Comparison of ENCODE assay signal across 18 cellular contexts in the genomic region with DNA sequence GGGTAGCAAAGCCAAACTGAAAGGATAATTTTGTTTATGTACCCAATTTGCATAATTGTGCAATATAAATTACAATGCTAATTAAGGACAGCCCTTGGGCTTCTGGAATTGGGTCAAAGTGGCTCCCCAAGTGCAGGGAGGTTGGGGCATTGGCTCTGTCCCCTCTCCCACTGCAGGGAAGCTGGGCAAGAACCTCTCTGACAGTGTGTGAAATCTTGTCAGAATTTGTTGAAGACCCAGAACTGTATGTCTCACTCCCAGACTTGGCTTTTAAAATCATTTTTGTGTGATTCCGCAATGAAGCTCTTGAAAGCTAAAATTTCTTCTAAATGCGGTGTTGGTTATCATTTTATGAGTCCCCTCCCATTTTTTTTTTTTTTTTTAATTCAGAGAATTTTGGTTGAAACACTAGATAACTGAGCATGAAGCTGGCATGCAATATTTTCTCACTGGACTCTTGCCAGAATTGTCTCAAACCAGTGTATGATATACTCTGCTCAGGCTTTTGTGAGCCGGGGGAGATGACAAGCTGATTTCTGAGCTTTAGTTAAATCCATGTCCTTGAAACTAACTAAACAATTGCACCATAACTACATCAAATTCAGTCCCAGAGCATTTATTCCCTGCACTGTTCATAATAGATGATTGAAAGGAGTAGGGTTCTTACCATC.
DNase-seq lines count a peak whose midpoint lies in the region; ATAC-seq and TF ChIP-seq lines count a peak whose summit lies in the region.
"Had no signal": no experiment of that assay in that cellular context is flagged by ENCODE, and none has a peak within 500 bp of the region (broad histone marks: within the 10 kb centered on the region; RNA-seq: fewer than 3 reads in every experiment).

No MANE protein-coding gene starts in this region.

- no peak for TF ChIP-seq EP300 in suprapubic skin (IDR thresholded peaks at IDR 0.05)

- TF ChIP-seq CTCF in right atrium auricular region (IDR thresholded peaks at IDR 0.05) (no peak), suprapubic skin (IDR thresholded peaks at IDR 0.05) (no peak), lower lobe of right lung (IDR thresholded peaks at IDR 0.05) (no peak)

- H3K27me3 ChIP-seq in right atrium auricular region (no peaks in the 10 kb centered on the region), right cardiac atrium (ENCODE audit: control insufficient read depth, insufficient read depth) (no peaks in the 10 kb centered on the region), suprapubic skin (no peaks in the 10 kb centered on the region), lower lobe of right lung (ENCODE audit: low read depth) (no peaks in the 10 kb centered on the region)
- H3K27me3 ChIP-seq: tibial artery had no signal

- no peak overlapping the region for H3K4me3 ChIP-seq in right atrium auricular region
- H3K4me3 ChIP-seq in right cardiac atrium (ENCODE audit: low read length): no peak overlapping the region
- no peak overlapping the region for H3K4me3 ChIP-seq in suprapubic skin
- no peak overlapping the region for H3K4me3 ChIP-seq in lower lobe of right lung
- H3K4me3 ChIP-seq: coronary artery, tibial artery had no signal

- WGBS in right cardiac atrium: 46% methylated on average over 3 of the region's 3 CpGs
- WGBS in suprapubic skin: 38% methylated on average over 3 of the region's 3 CpGs

- H3K9me3 ChIP-seq in right atrium auricular region (no peaks in the 10 kb centered on the region), right cardiac atrium (ENCODE audit: control insufficient read depth, low read length) (no peaks in the 10 kb centered on the region), suprapubic skin (no peaks in the 10 kb centered on the region), lower lobe of right lung (no peaks in the 10 kb centered on the region)
- H3K9me3 ChIP-seq: tibial artery had no signal

- H3K36me3 ChIP-seq in right atrium auricular region: no peaks in the 10 kb centered on the region
- peaks cover 6% of the 10 kb centered on the region for H3K36me3 ChIP-seq in suprapubic skin
- no peaks in the 10 kb centered on the region for H3K36me3 ChIP-seq in lower lobe of right lung
- H3K36me3 ChIP-seq: tibial artery had no signal

- H3K4me1 ChIP-seq in right atrium auricular region (peaks cover 0 to 14% of the 10 kb centered on the region in 2 donors), right cardiac atrium (ENCODE audit: control insufficient read depth, insufficient read depth, low read length) (no peaks in the 10 kb centered on the region), suprapubic skin (peaks cover 13% of the 10 kb centered on the region), lower lobe of right lung (no peaks in the 10 kb centered on the region)

- no peak for DNase-seq in Right ventricle myocardium inferior (ENCODE audit: missing footprints)
- DNase-seq in right atrium auricular region (ENCODE audit: low spot score): no peak
- peak; percentile 42 for DNase-seq in amniotic epithelial cell (ENCODE audit: low read depth)
- peak in 1 of 3 donors; percentile 47 for DNase-seq in right cardiac atrium
- DNase-seq in suprapubic skin (ENCODE audit: low spot score in 2 of 2): no peak
- no peak for DNase-seq in HT-29 (ENCODE audit: low spot score)
- no peak for DNase-seq in lower lobe of right lung
- no peak for DNase-seq in A172 (ENCODE audit: low spot score)
- DNase-seq: activated CD4-positive, alpha-beta T cell treated with anti-CD3 and anti-CD28 coated beads, Interleukin-2, amount 50 U/mL, for 1 hour; activated naive CD8-positive, alpha-beta T cell treated with anti-CD3 and anti-CD28 coated beads, Interleukin-2, amount 50 U/mL, for 24 hours; activated T-cell treated with anti-CD3 and anti-CD28 coated beads, Interleukin-2, amount 50 U/mL, for 1 hour; GDM1; left colon; naive thymus-derived CD8-positive, alpha-beta T cell; NCI-H1694 treated with DMSO at 0.1 percent for 48 hours; stimulated activated CD4-positive, alpha-beta T cell treated with anti-CD3 and anti-CD28 coated beads, Interleukin-1b, Interleukin-23, amount 100 ng/mL, for 48 hours; tibial artery had no signal

- TF ChIP-seq POLR2A in suprapubic skin (IDR thresholded peaks at IDR 0.05): no peak

- H3K27ac ChIP-seq in right atrium auricular region (peak overlapping the region in 1 of 2 donors; percentile 36), right cardiac atrium (ENCODE audit: low read length) (no peak overlapping the region), suprapubic skin (peak overlapping the region; percentile 27), lower lobe of right lung (no peak overlapping the region)
- H3K27ac ChIP-seq: coronary artery, tibial artery had no signal

- peak; percentile 69 for ATAC-seq in Right ventricle myocardium inferior
- peak; percentile 76 to 80 for ATAC-seq in right cardiac atrium
- ATAC-seq in lower lobe of right lung: no peak
- ATAC-seq: activated naive CD8-positive, alpha-beta T cell treated with anti-CD3 and anti-CD28 coated beads, Interleukin-2, amount 50 U/mL, for 24 hours; left colon; naive thymus-derived CD8-positive, alpha-beta T cell had no signal

- intact Hi-C loops in Right ventricle myocardium inferior (cut with DNase I) (loop anchor here (10.0 kb wide), 1 partner anchor 549 kb away; no protein-coding TSS in a partner anchor), right cardiac atrium (cut with DNase I) (no loop called here), lower lobe of right lung (cut with DNase I) (no loop called here)

Comparison
In these comparisons a context has a peak if more than half of its experiments do, and no peak if none do; other contexts are left out.
1. ATAC-seq: peak in Right ventricle myocardium inferior (single experiment) and right cardiac atrium (2 of 2); none in lower lobe of right lung (0 of 2).